In genomic region chr9:2765250-2765880, GRCh38 we compare ENCODE assay signal across 1 cellular context.
A peak's percentile ranks its signal among the peaks of the same experiment; 100 is the strongest.
TF ChIP-seq lines count a peak whose summit lies in the region.

No MANE protein-coding gene starts in this region.

TF ChIP-seq in H1, 55 proteins besides CTCF, POLR2A, EP300 and RAD21:
- peak; percentile 54; the same call in 1 of the 2 replicates for TF ChIP-seq SP1 (IDR thresholded peaks at IDR 0.05; ENCODE audit: low read depth, low read length)
- TF ChIP-seq MAX (IDR thresholded peaks at IDR 0.05): no peak
